ENCODE assay signal across 8 cellular contexts in genomic region chr3:32643816-32644215, GRCh38.
"Had no signal": no experiment of that assay in that cellular context is flagged by ENCODE, and none has a peak within 500 bp of the region (broad histone marks: within the 10 kb centered on the region; RNA-seq: fewer than 3 reads in every experiment).

No MANE protein-coding gene starts in this region.

- H3K27ac Mint-ChIP-seq: IgD-negative memory B cell had no signal

- H3K4me1 Mint-ChIP-seq: IgD-negative memory B cell had no signal

- H3K4me3 Mint-ChIP-seq: H9, IgD-negative memory B cell had no signal

- FAIRE-seq: H54, HTR-8/SVneo had no signal

- H3K9me3 Mint-ChIP-seq: H9, IgD-negative memory B cell had no signal

- DNase-seq: GOT3, H9, HCEC 1CT, Kasumi-1, KG1 had no signal

- H3K36me3 Mint-ChIP-seq: IgD-negative memory B cell had no signal
